Comparison of ENCODE assay signal across 18 cellular contexts in the genomic region with DNA sequence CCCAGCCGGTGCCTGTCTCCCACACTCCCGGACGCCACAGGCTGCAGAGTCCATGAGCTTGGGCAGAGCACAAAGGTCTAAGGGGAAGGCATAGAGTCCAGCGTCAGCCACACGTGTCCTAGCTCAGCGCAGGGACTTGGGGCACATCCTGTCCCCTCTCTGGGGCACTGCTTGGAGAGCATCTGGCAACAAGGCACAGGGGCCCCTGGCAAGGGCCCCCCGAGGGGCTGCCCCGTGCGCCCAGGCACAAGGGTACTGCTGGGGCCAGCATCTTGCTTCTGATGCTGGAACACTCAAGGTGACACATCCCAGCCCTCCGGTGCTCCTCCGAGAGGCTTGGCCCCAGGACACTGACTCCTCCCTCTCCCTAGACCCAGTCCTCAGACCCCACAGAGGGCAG. TPM values are rescaled to one million over a fixed set of nuclear protein-coding genes. Genes with fewer than 3 reads are reported as not detected.
DNase-seq lines count a peak whose midpoint lies in the region; ATAC-seq and TF ChIP-seq lines count a peak whose summit lies in the region.
"Had no signal": no experiment of that assay in that cellular context is flagged by ENCODE, and none has a peak within 500 bp of the region (broad histone marks: within the 10 kb centered on the region; RNA-seq: fewer than 3 reads in every experiment).

No MANE protein-coding gene starts in this region.

- TF ChIP-seq CTCF in H9 (conservative IDR thresholded peaks at IDR 0.05) (no peak), natural killer cell (IDR thresholded peaks at IDR 0.05) (no peak)

- H3K4me1 Mint-ChIP-seq in H9 (peaks cover 5 to 13% of the 10 kb centered on the region in 2 experiments; a peak in 2 of 4 replicates), natural killer cell (peaks cover 81 to 89% of the 10 kb centered on the region in 2 donors)
- peaks cover 97% of the 10 kb centered on the region for H3K4me1 Mint-ChIP-seq in activated naive CD4-positive, alpha-beta T cell treated with anti-CD3 and anti-CD28 coated beads, Interleukin-2, amount 50 U/mL, for 24 hours
- H3K4me1 Mint-ChIP-seq: stimulated activated naive B cell treated with anti-CD40 and anti-IgM and Interleukin-4, amounts not matched to agents 10 μg/mL and 1 μg/mL and 100 μg/mL, for 72 hours had no signal

- H2AFZ ChIP-seq in H9 (ENCODE audit: low read length) = no peak overlapping the region

- H3K23ac ChIP-seq in H9 (ENCODE audit: insufficient read length, low read depth, low read length) = no peak overlapping the region

- H4K8ac ChIP-seq in H9 (replicated peaks; ENCODE audit: insufficient read length, low read depth, low read length) = no peak overlapping the region

- no peak overlapping the region for H4K5ac ChIP-seq in H9 (ENCODE audit: insufficient read length, low read depth, low read length)

- no peaks in the 10 kb centered on the region for H3K9me3 Mint-ChIP-seq in H9
- H3K9me3 Mint-ChIP-seq in activated naive CD4-positive, alpha-beta T cell treated with anti-CD3 and anti-CD28 coated beads, Interleukin-2, amount 50 U/mL, for 24 hours = no peaks in the 10 kb centered on the region
- H3K9me3 Mint-ChIP-seq in natural killer cell = no peaks in the 10 kb centered on the region
- H3K9me3 Mint-ChIP-seq: type B pancreatic cell had no signal

- no peaks in the 10 kb centered on the region for H3K27me3 ChIP-seq in H9 (ENCODE audit: insufficient read depth, low read length)
- H3K27me3 ChIP-seq: body of pancreas had no signal

- no peaks in the 10 kb centered on the region for H3K9me3 ChIP-seq in H9 (ENCODE audit: control insufficient read depth, low read depth, low read length)
- H3K9me3 ChIP-seq: body of pancreas, heart right ventricle, lower lobe of right lung had no signal

- H3K56ac ChIP-seq in H9 (ENCODE audit: insufficient read length, low read depth, low read length) = no peak overlapping the region

- H3T11ph ChIP-seq in H9 (ENCODE audit: low read length) = no peak overlapping the region

- H3K18ac ChIP-seq in H9 (ENCODE audit: insufficient read length, low read depth, low read length) = no peak overlapping the region

- H3K36me3 Mint-ChIP-seq in H9 (ENCODE audit: insufficient read depth in 1 of 3, low read depth in 3 of 3) (peaks cover 0 to 4% (median 0%) of the 10 kb centered on the region in 3 experiments; a peak in 1 of 7 replicates), natural killer cell (no peaks in the 10 kb centered on the region)
- peaks cover 12% of the 10 kb centered on the region for H3K36me3 Mint-ChIP-seq in activated naive CD4-positive, alpha-beta T cell treated with anti-CD3 and anti-CD28 coated beads, Interleukin-2, amount 50 U/mL, for 24 hours
- H3K36me3 Mint-ChIP-seq: stimulated activated naive B cell treated with anti-CD40 and anti-IgM and Interleukin-4, amounts not matched to agents 10 μg/mL and 1 μg/mL and 100 μg/mL, for 72 hours had no signal

- H3K4me1 ChIP-seq in H9 (ENCODE audit: insufficient read depth, low read length) = no peaks in the 10 kb centered on the region
- H3K4me1 ChIP-seq: body of pancreas, heart right ventricle, lower lobe of right lung had no signal

- no peak overlapping the region for H3K4me2 ChIP-seq in H9 (ENCODE audit: insufficient read depth, insufficient read length, low read length)

- ATAC-seq in natural killer cell (no peak), GM18519 (IDR thresholded peaks at IDR 0.05; ENCODE audit: low FRiP score, unreplicated experiment) (no peak), HG03097 (IDR thresholded peaks at IDR 0.05; ENCODE audit: low FRiP score, unreplicated experiment) (no peak), HG03439 (IDR thresholded peaks at IDR 0.05; ENCODE audit: unreplicated experiment) (no peak)
- ATAC-seq: body of pancreas; heart right ventricle; stimulated activated naive B cell treated with anti-CD40 and anti-IgM and Interleukin-4, amounts not matched to agents 10 μg/mL and 1 μg/mL and 100 μg/mL, for 72 hours had no signal

- no peak overlapping the region for H2BK120ac ChIP-seq in H9 (ENCODE audit: low read depth, low read length, poor library complexity, severe bottlenecking)

- no peak overlapping the region for H3K27ac ChIP-seq in H9 (ENCODE audit: insufficient read length, low read depth, low read length)
- H3K27ac ChIP-seq: body of pancreas, heart right ventricle, HL-60, lower lobe of right lung had no signal

- WGBS in H9 (ENCODE audit: extremely low coverage, insufficient read length, low lambda C conversion rate) = no CpG with 5 or more reads among the region's 11 CpGs

- no peak overlapping the region for H2BK15ac ChIP-seq in H9 (ENCODE audit: low read depth, low read length)

- H2BK12ac ChIP-seq in H9 (ENCODE audit: insufficient read length, low read depth, low read length) = no peak overlapping the region

- H3K4ac ChIP-seq in H9 (ENCODE audit: low read depth, low read length) = no peak overlapping the region

- H3K23me2 ChIP-seq in H9 (ENCODE audit: insufficient read length, low read depth, low read length, poor library complexity, severe bottlenecking) = no peaks in the 10 kb centered on the region

- H2BK20ac ChIP-seq in H9 (ENCODE audit: low read depth, low read length, poor library complexity, severe bottlenecking) = no peak overlapping the region

- no peak overlapping the region; the same call in 1 of the 2 replicates for H3K14ac ChIP-seq in H9 (ENCODE audit: insufficient read depth, low read length)

- H2AK5ac ChIP-seq in H9 (ENCODE audit: insufficient read length, low read length) = no peak overlapping the region

- H3K79me1 ChIP-seq in H9 (ENCODE audit: insufficient read depth, low read depth, low read length, poor library complexity, severe bottlenecking) = no peaks in the 10 kb centered on the region

- DNase-seq in activated effector memory CD4-positive, alpha-beta T cell treated with anti-CD3 and anti-CD28 coated beads, Interleukin-2, amount 50 U/mL, for 16 hours = peak; percentile 76
- DNase-seq in activated effector memory CD4-positive, alpha-beta T cell treated with Interleukin-2 at 50 U/mL for 16 hours = no peak
- DNase-seq in H9 (no peak), natural killer cell (no peak)
- DNase-seq: activated gamma-delta T cell treated with Interleukin-2 at 50 U/mL for 16 hours; body of pancreas; heart right ventricle; IMR-90; lower lobe of right lung; NCI-H146; occipital lobe; stimulated activated naive B cell treated with anti-CD40 and anti-IgM and Interleukin-4, amounts not matched to agents 10 μg/mL and 1 μg/mL and 100 μg/mL, for 72 hours had no signal

- peak overlapping the region in 2 of 3 experiments; percentile 81 to 87; a peak in 3 of 7 replicates for H3K27ac Mint-ChIP-seq in H9
- H3K27ac Mint-ChIP-seq in activated naive CD4-positive, alpha-beta T cell treated with anti-CD3 and anti-CD28 coated beads, Interleukin-2, amount 50 U/mL, for 24 hours = peak overlapping the region; percentile 98
- peak overlapping the region; percentile 59 to 84 for H3K27ac Mint-ChIP-seq in natural killer cell
- H3K27ac Mint-ChIP-seq: stimulated activated naive B cell treated with anti-CD40 and anti-IgM and Interleukin-4, amounts not matched to agents 10 μg/mL and 1 μg/mL and 100 μg/mL, for 72 hours had no signal

- H3K4me3 Mint-ChIP-seq in H9 (no peak overlapping the region), natural killer cell (peak overlapping the region; percentile 50)
- H3K4me3 Mint-ChIP-seq in activated naive CD4-positive, alpha-beta T cell treated with anti-CD3 and anti-CD28 coated beads, Interleukin-2, amount 50 U/mL, for 24 hours = peak overlapping the region; percentile 77
- H3K4me3 Mint-ChIP-seq: stimulated activated naive B cell treated with anti-CD40 and anti-IgM and Interleukin-4, amounts not matched to agents 10 μg/mL and 1 μg/mL and 100 μg/mL, for 72 hours; type B pancreatic cell had no signal

- H3K9ac ChIP-seq in H9 (ENCODE audit: extremely low read depth, insufficient read length, low read length) = no peak overlapping the region

- H3K27me3 Mint-ChIP-seq in H9 (ENCODE audit: low read depth) (no peaks in the 10 kb centered on the region), natural killer cell (ENCODE audit: low read depth in 2 of 2) (no peaks in the 10 kb centered on the region)
- H3K27me3 Mint-ChIP-seq in activated naive CD4-positive, alpha-beta T cell treated with anti-CD3 and anti-CD28 coated beads, Interleukin-2, amount 50 U/mL, for 24 hours = no peaks in the 10 kb centered on the region
- H3K27me3 Mint-ChIP-seq: type B pancreatic cell had no signal

- intact Hi-C loops in natural killer cell (cut with micrococcal nuclease) = no loop called here

- H3K79me2 ChIP-seq in H9 (ENCODE audit: insufficient read depth, low read length) = peaks cover 3% of the 10 kb centered on the region; the same call in 1 of the 2 replicates

- no peak overlapping the region for H2BK5ac ChIP-seq in H9 (ENCODE audit: insufficient read length, low read length)

- H4K20me1 ChIP-seq in H9 (ENCODE audit: control insufficient read depth, insufficient read depth, insufficient read length) = no peaks in the 10 kb centered on the region

- H4K91ac ChIP-seq in H9 (ENCODE audit: insufficient read length, low read depth, low read length) = no peak overlapping the region

RNA-seq across cellular contexts. Expression of a gene that starts 58.4 kb away (rescaled TPM):
- total RNA-seq in H9 (2021) = 4.9 and 5.1 TPM in 2 replicates
- total RNA-seq in natural killer cell = 10 to 100 TPM; 43.5 to 61.5 (median 56.2) TPM

Comparison
In these comparisons a context has a peak if more than half of its experiments do, and no peak if none do; other contexts are left out.
1. H3K4me3 Mint-ChIP-seq: peak in activated naive CD4-positive, alpha-beta T cell treated with anti-CD3 and anti-CD28 coated beads, Interleukin-2, amount 50 U/mL, for 24 hours (single experiment) and natural killer cell (single experiment); none in H9 (0 of 2).
2. Peak in every context shown above with its lines, with median percentiles within 50 percentile points of each other: H3K27ac Mint-ChIP-seq.